In the genomic region with DNA sequence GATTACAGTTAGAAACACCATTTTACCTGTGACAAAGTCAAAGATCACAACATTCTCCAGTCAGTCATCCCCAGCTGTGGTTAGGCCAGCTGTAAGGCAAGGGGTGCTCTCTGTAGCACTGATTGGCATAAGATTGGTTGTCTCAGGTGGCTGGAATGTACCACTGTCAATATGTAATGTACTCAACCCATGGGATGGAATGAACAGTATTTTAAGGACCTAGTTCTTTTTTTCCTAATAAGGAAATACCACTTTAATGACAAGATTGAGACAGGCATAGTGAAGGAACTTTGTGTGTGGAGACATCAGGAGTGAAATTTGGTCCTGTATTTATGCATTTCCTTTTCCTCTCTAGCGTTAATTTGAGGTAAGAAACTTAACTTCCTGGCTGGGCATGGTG, we compare ENCODE assay signal across 21 cellular contexts.
"Had no signal": no experiment of that assay in that cellular context is flagged by ENCODE, and none has a peak within 500 bp of the region (broad histone marks: within the 10 kb centered on the region; RNA-seq: fewer than 3 reads in every experiment).

No MANE protein-coding gene starts in this region.

- H3K4me1 Mint-ChIP-seq: activated naive CD4-positive, alpha-beta T cell treated with anti-CD3 and anti-CD28 coated beads, Interleukin-2, amount 50 U/mL, for 24 hours; immature natural killer cell; naive B cell had no signal

- H3K9me3 ChIP-seq: ascending aorta, esophagus muscularis mucosa, mucosa of descending colon, right atrium auricular region, tibial nerve, vagina had no signal

- H3K4me3 ChIP-seq: ascending aorta, esophagus muscularis mucosa, mucosa of descending colon, right atrium auricular region, skin epidermis, tibial nerve, vagina had no signal

- H3K27ac Mint-ChIP-seq: activated naive CD4-positive, alpha-beta T cell treated with anti-CD3 and anti-CD28 coated beads, Interleukin-2, amount 50 U/mL, for 24 hours; immature natural killer cell; naive B cell had no signal

- H3K36me3 ChIP-seq: ascending aorta, esophagus muscularis mucosa, right atrium auricular region, tibial nerve, vagina, WERI-Rb-1 had no signal

- H3K36me3 Mint-ChIP-seq: activated naive CD4-positive, alpha-beta T cell treated with anti-CD3 and anti-CD28 coated beads, Interleukin-2, amount 50 U/mL, for 24 hours; immature natural killer cell; naive B cell had no signal

- H3K27ac ChIP-seq: ascending aorta, esophagus muscularis mucosa, right atrium auricular region, skin epidermis, tibial nerve, vagina, WERI-Rb-1 had no signal

- DNase-seq: activated CD4-positive, alpha-beta T cell treated with anti-CD3 and anti-CD28 coated beads for 1 hour; activated CD4-positive, alpha-beta T cell treated with anti-CD3 and anti-CD28 coated beads, Interleukin-2, amount 50 U/mL, for 48 hours; activated gamma-delta T cell; dermis blood vessel endothelial cell; effector memory CD4-positive, alpha-beta T cell; immature natural killer cell; mucosa of descending colon; naive B cell; stimulated activated naive CD8-positive, alpha-beta T cell treated with anti-CD3 and anti-CD28 coated beads, Interleukin-15, Interleukin-2, amounts not matched to agents 100 U/mL and 50 U/mL, for 24 hours; substantia nigra; T-helper 2 cell; WERI-Rb-1 had no signal

- H3K4me1 ChIP-seq: ascending aorta, esophagus muscularis mucosa, right atrium auricular region, tibial nerve, vagina had no signal

- H3K27me3 ChIP-seq: ascending aorta, esophagus muscularis mucosa, right atrium auricular region, tibial nerve, vagina had no signal

- FAIRE-seq: endothelial cell of umbilical vein had no signal

- H3K4me3 Mint-ChIP-seq: activated naive CD4-positive, alpha-beta T cell treated with anti-CD3 and anti-CD28 coated beads, Interleukin-2, amount 50 U/mL, for 24 hours; immature natural killer cell; naive B cell; neural crest cell had no signal

- ATAC-seq: mucosa of descending colon; stimulated activated naive CD8-positive, alpha-beta T cell treated with anti-CD3 and anti-CD28 coated beads, Interleukin-15, Interleukin-2, amounts not matched to agents 100 U/mL and 50 U/mL, for 24 hours had no signal

- H3K9me3 Mint-ChIP-seq: activated naive CD4-positive, alpha-beta T cell treated with anti-CD3 and anti-CD28 coated beads, Interleukin-2, amount 50 U/mL, for 24 hours had no signal
